ENCODE assay signal across 1 cellular context in genomic region chr9:122930933-122931850, GRCh38.
TF ChIP-seq lines count a peak whose summit lies in the region.

A gene with protein sequence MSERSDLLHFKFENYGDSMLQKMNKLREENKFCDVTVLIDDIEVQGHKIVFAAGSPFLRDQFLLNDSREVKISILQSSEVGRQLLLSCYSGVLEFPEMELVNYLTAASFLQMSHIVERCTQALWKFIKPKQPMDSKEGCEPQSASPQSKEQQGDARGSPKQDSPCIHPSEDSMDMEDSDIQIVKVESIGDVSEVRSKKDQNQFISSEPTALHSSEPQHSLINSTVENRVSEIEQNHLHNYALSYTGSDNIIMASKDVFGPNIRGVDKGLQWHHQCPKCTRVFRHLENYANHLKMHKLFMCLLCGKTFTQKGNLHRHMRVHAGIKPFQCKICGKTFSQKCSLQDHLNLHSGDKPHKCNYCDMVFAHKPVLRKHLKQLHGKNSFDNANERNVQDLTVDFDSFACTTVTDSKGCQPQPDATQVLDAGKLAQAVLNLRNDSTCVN (minus strand): TSS chr9:122931512. CDS start chr9:122919934, 11,578 bp downstream.

TF ChIP-seq in HEK293, 187 proteins besides CTCF, POLR2A, EP300 and RAD21 (continued from another document and continues in another):
- TF ChIP-seq ZNF518A (tag by site-specific recombination; conservative IDR thresholded peaks at IDR 0.05; ENCODE audit: low read depth) = peak; percentile 98
- TF ChIP-seq SETDB1 (IDR thresholded peaks at IDR 0.05; ENCODE audit: insufficient read length, low read length) = no peak
- TF ChIP-seq, protein P1, sequence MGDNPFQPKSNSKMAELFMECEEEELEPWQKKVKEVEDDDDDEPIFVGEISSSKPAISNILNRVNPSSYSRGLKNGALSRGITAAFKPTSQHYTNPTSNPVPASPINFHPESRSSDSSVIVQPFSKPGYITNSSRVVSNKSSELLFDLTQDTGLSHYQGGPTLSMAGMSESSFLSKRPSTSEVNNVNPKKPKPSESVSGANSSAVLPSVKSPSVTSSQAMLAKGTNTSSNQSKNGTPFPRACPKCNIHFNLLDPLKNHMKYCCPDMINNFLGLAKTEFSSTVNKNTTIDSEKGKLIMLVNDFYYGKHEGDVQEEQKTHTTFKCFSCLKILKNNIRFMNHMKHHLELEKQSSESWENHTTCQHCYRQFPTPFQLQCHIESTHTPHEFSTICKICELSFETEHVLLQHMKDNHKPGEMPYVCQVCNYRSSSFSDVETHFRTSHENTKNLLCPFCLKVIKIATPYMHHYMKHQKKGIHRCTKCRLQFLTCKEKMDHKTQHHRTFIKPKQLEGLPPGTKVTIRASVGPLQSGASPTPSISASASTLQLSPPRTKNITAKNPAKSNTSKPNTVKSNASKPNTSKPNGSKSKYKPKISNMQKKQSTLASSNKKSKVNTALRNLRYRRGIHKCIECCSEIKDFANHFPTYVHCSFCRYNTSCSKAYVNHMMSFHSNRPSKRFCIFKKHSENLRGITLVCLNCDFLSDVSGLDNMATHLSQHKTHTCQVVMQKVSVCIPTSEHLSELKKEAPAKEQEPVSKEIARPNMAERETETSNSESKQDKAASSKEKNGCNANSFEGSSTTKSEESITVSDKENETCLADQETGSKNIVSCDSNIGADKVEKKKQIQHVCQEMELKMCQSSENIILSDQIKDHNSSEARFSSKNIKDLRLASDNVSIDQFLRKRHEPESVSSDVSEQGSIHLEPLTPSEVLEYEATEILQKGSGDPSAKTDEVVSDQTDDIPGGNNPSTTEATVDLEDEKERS (tag by site-specific recombination; IDR thresholded peaks at IDR 0.05) = no peak
- TF ChIP-seq YY1 (tag by site-specific recombination; IDR thresholded peaks at IDR 0.05) = 0 out of 2 replicates have a peak, but pooled peaks have one; percentile 25
- peak; percentile 29; the same call in 1 of the 2 replicates for TF ChIP-seq ZBTB17 (tag by site-specific recombination; IDR thresholded peaks at IDR 0.05)
- no peak for TF ChIP-seq ZNF514 (tag by site-specific recombination; IDR thresholded peaks at IDR 0.05)
- TF ChIP-seq ZBTB48 (tag by site-specific recombination; IDR thresholded peaks at IDR 0.05) = peak; percentile 95; the same call in 1 of the 2 replicates
- TF ChIP-seq MYNN (tag by site-specific recombination; IDR thresholded peaks at IDR 0.05; ENCODE audit: borderline replicate concordance) = no peak
- no peak for TF ChIP-seq ZNF626 (tag by site-specific recombination; IDR thresholded peaks at IDR 0.05)
- TF ChIP-seq, protein P2, sequence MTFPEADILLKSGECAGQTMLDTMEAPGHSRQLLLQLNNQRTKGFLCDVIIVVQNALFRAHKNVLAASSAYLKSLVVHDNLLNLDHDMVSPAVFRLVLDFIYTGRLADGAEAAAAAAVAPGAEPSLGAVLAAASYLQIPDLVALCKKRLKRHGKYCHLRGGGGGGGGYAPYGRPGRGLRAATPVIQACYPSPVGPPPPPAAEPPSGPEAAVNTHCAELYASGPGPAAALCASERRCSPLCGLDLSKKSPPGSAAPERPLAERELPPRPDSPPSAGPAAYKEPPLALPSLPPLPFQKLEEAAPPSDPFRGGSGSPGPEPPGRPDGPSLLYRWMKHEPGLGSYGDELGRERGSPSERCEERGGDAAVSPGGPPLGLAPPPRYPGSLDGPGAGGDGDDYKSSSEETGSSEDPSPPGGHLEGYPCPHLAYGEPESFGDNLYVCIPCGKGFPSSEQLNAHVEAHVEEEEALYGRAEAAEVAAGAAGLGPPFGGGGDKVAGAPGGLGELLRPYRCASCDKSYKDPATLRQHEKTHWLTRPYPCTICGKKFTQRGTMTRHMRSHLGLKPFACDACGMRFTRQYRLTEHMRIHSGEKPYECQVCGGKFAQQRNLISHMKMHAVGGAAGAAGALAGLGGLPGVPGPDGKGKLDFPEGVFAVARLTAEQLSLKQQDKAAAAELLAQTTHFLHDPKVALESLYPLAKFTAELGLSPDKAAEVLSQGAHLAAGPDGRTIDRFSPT (tag by site-specific recombination; IDR thresholded peaks at IDR 0.05) = peak; percentile 89
- TF ChIP-seq ZNF16 (tag by site-specific recombination; IDR thresholded peaks at IDR 0.05; ENCODE audit: low read depth) = no peak
- TF ChIP-seq ZNF707 (tag by site-specific recombination; IDR thresholded peaks at IDR 0.05) = no peak
- TF ChIP-seq ZNF629 (tag by site-specific recombination; IDR thresholded peaks at IDR 0.05) = peak; percentile 52; the same call in 1 of the 2 replicates
- TF ChIP-seq ZNF223 (tag by site-specific recombination; IDR thresholded peaks at IDR 0.05) = no peak
- TF ChIP-seq, protein P3, sequence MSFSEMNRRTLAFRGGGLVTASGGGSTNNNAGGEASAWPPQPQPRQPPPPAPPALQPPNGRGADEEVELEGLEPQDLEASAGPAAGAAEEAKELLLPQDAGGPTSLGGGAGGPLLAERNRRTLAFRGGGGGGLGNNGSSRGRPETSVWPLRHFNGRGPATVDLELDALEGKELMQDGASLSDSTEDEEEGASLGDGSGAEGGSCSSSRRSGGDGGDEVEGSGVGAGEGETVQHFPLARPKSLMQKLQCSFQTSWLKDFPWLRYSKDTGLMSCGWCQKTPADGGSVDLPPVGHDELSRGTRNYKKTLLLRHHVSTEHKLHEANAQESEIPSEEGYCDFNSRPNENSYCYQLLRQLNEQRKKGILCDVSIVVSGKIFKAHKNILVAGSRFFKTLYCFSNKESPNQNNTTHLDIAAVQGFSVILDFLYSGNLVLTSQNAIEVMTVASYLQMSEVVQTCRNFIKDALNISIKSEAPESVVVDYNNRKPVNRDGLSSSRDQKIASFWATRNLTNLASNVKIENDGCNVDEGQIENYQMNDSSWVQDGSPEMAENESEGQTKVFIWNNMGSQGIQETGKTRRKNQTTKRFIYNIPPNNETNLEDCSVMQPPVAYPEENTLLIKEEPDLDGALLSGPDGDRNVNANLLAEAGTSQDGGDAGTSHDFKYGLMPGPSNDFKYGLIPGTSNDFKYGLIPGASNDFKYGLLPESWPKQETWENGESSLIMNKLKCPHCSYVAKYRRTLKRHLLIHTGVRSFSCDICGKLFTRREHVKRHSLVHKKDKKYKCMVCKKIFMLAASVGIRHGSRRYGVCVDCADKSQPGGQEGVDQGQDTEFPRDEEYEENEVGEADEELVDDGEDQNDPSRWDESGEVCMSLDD (tag by site-specific recombination; IDR thresholded peaks at IDR 0.05) = peak; percentile 78
- no peak for TF ChIP-seq YY2 (tag by site-specific recombination; IDR thresholded peaks at IDR 0.05)
- TF ChIP-seq ZSCAN30 (tag by site-specific recombination; IDR thresholded peaks at IDR 0.05) = peak; percentile 8; the same call in 1 of the 2 replicates
- TF ChIP-seq ZBTB21 (tag by site-specific recombination; IDR thresholded peaks at IDR 0.05) = no peak
- no peak for TF ChIP-seq ZNF354C (tag by site-specific recombination; IDR thresholded peaks at IDR 0.05; ENCODE audit: borderline replicate concordance, low read depth)
- TF ChIP-seq HOXD13 (CRISPR knock-in tag; IDR thresholded peaks at IDR 0.05; ENCODE audit: borderline replicate concordance) = no peak
- TF ChIP-seq ZNF19 (tag by site-specific recombination; IDR thresholded peaks at IDR 0.05; ENCODE audit: low read depth) = no peak
- no peak for TF ChIP-seq ZNF76 (tag by site-specific recombination; IDR thresholded peaks at IDR 0.05; ENCODE audit: borderline replicate concordance, low read depth)
- TF ChIP-seq ZSCAN16 (tag by site-specific recombination; IDR thresholded peaks at IDR 0.05) = no peak
- TF ChIP-seq ZNF169 (tag by site-specific recombination; IDR thresholded peaks at IDR 0.05) = no peak
- TF ChIP-seq IKZF3 (tag by site-specific recombination; IDR thresholded peaks at IDR 0.05) = peak; percentile 85
- no peak for TF ChIP-seq ZNF610 (tag by site-specific recombination; IDR thresholded peaks at IDR 0.05; ENCODE audit: borderline replicate concordance)
- TF ChIP-seq, protein P4, sequence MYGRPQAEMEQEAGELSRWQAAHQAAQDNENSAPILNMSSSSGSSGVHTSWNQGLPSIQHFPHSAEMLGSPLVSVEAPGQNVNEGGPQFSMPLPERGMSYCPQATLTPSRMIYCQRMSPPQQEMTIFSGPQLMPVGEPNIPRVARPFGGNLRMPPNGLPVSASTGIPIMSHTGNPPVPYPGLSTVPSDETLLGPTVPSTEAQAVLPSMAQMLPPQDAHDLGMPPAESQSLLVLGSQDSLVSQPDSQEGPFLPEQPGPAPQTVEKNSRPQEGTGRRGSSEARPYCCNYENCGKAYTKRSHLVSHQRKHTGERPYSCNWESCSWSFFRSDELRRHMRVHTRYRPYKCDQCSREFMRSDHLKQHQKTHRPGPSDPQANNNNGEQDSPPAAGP (tag by site-specific recombination; IDR thresholded peaks at IDR 0.05) = no peak
- TF ChIP-seq, protein P5, sequence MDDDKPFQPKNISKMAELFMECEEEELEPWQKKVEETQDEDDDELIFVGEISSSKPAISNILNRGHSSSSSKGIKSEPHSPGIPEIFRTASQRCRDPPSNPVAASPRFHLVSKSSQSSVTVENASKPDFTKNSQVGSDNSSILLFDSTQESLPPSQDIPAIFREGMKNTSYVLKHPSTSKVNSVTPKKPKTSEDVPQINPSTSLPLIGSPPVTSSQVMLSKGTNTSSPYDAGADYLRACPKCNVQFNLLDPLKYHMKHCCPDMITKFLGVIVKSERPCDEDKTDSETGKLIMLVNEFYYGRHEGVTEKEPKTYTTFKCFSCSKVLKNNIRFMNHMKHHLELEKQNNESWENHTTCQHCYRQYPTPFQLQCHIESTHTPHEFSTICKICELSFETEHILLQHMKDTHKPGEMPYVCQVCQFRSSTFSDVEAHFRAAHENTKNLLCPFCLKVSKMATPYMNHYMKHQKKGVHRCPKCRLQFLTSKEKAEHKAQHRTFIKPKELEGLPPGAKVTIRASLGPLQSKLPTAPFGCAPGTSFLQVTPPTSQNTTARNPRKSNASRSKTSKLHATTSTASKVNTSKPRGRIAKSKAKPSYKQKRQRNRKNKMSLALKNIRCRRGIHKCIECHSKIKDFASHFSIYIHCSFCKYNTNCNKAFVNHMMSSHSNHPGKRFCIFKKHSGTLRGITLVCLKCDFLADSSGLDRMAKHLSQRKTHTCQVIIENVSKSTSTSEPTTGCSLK (tag by site-specific recombination; IDR thresholded peaks at IDR 0.05) = no peak
- TF ChIP-seq ZNF785 (tag by site-specific recombination; IDR thresholded peaks at IDR 0.05) = no peak
- TF ChIP-seq ZNF548 (tag by site-specific recombination; IDR thresholded peaks at IDR 0.05) = no peak
- TF ChIP-seq INSM2 (tag by site-specific recombination; IDR thresholded peaks at IDR 0.05) = no peak
- peak; percentile 31; the same call in 1 of the 2 replicates for TF ChIP-seq ZNF324 (tag by site-specific recombination; IDR thresholded peaks at IDR 0.05)
- peak; percentile 52 for TF ChIP-seq SP7 (tag by site-specific recombination; IDR thresholded peaks at IDR 0.05)
- TF ChIP-seq ZNF362 (tag by site-specific recombination; IDR thresholded peaks at IDR 0.05) = no peak
- TF ChIP-seq, protein P6, sequence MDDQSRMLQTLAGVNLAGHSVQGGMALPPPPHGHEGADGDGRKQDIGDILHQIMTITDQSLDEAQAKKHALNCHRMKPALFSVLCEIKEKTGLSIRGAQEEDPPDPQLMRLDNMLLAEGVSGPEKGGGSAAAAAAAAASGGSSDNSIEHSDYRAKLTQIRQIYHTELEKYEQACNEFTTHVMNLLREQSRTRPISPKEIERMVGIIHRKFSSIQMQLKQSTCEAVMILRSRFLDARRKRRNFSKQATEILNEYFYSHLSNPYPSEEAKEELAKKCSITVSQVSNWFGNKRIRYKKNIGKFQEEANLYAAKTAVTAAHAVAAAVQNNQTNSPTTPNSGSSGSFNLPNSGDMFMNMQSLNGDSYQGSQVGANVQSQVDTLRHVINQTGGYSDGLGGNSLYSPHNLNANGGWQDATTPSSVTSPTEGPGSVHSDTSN (CRISPR knock-in tag; IDR thresholded peaks at IDR 0.05) = no peak
- no peak for TF ChIP-seq GLI4 (tag by site-specific recombination; IDR thresholded peaks at IDR 0.05)
